ENCODE assay signal across 2 cellular contexts in genomic region chr1:153921080-153921802, GRCh38.
TF ChIP-seq lines count a peak whose summit lies in the region.

No MANE protein-coding gene starts in this region.

TF ChIP-seq in A549, 52 proteins besides CTCF, POLR2A, EP300 and RAD21:
- no peak for TF ChIP-seq ATOH8 (CRISPR knock-in tag; IDR thresholded peaks at IDR 0.05; ENCODE audit: low read depth)
- TF ChIP-seq SREBF2 (IDR thresholded peaks at IDR 0.05) = no peak
- no peak for TF ChIP-seq HOXA7 (CRISPR knock-in tag; IDR thresholded peaks at IDR 0.05)
- TF ChIP-seq TFCP2L1 (CRISPR knock-in tag; IDR thresholded peaks at IDR 0.05) = no peak
- TF ChIP-seq HDAC2 (IDR thresholded peaks at IDR 0.05) = no peak
- TF ChIP-seq HEYL (CRISPR knock-in tag; IDR thresholded peaks at IDR 0.05) = no peak
- no peak for TF ChIP-seq NPAS2 (CRISPR knock-in tag; IDR thresholded peaks at IDR 0.05; ENCODE audit: borderline replicate concordance)
- no peak for TF ChIP-seq PHF8 (IDR thresholded peaks at IDR 0.05; ENCODE audit: borderline replicate concordance, low read depth)
- no peak for TF ChIP-seq JUNB (IDR thresholded peaks at IDR 0.05)
- no peak for TF ChIP-seq ZSCAN20 (CRISPR knock-in tag; IDR thresholded peaks at IDR 0.05)
- no peak for TF ChIP-seq MAFK (IDR thresholded peaks at IDR 0.05; ENCODE audit: partially characterized antibody)
- TF ChIP-seq MYC (IDR thresholded peaks at IDR 0.05; ENCODE audit: borderline replicate concordance, low read length) = no peak
- TF ChIP-seq, protein P1, sequence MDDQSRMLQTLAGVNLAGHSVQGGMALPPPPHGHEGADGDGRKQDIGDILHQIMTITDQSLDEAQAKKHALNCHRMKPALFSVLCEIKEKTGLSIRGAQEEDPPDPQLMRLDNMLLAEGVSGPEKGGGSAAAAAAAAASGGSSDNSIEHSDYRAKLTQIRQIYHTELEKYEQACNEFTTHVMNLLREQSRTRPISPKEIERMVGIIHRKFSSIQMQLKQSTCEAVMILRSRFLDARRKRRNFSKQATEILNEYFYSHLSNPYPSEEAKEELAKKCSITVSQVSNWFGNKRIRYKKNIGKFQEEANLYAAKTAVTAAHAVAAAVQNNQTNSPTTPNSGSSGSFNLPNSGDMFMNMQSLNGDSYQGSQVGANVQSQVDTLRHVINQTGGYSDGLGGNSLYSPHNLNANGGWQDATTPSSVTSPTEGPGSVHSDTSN (IDR thresholded peaks at IDR 0.05) = no peak
- TF ChIP-seq RARB (CRISPR knock-in tag; IDR thresholded peaks at IDR 0.05) = no peak
- no peak for TF ChIP-seq CHD2 (IDR thresholded peaks at IDR 0.05; ENCODE audit: low read length, partially characterized antibody)
- TF ChIP-seq FOXS1 (CRISPR knock-in tag; IDR thresholded peaks at IDR 0.05) = no peak
- TF ChIP-seq EHMT2 (IDR thresholded peaks at IDR 0.05; ENCODE audit: low read depth) = no peak
- TF ChIP-seq JUN (IDR thresholded peaks at IDR 0.05) = no peak
- no peak for TF ChIP-seq ZFP36 (IDR thresholded peaks at IDR 0.05; ENCODE audit: borderline replicate concordance, partially characterized antibody)
- no peak for TF ChIP-seq SMC3 (IDR thresholded peaks at IDR 0.05)

TF ChIP-seq in IMR-90, 13 proteins besides CTCF, POLR2A, EP300 and RAD21:
- TF ChIP-seq BHLHE40 (IDR thresholded peaks at IDR 0.05; ENCODE audit: low read depth, low read length) (no peak), RCOR1 (IDR thresholded peaks at IDR 0.05; ENCODE audit: insufficient replicate concordance, low read length) (no peak), MXI1 (IDR thresholded peaks at IDR 0.05; ENCODE audit: borderline replicate concordance, low read depth, low read length) (no peak), MAZ (IDR thresholded peaks at IDR 0.05; ENCODE audit: borderline replicate concordance, low read depth, low read length) (no peak), NFE2L2 (IDR thresholded peaks at IDR 0.05; ENCODE audit: low read depth, low read length) (no peak), CEBPB (IDR thresholded peaks at IDR 0.05; ENCODE audit: low read depth, low read length) (no peak), RFX5 (IDR thresholded peaks at IDR 0.05; ENCODE audit: low read depth, low read length) (no peak), FOS (IDR thresholded peaks at IDR 0.05; ENCODE audit: low read depth, low read length) (no peak)
- TF ChIP-seq, protein P2, sequence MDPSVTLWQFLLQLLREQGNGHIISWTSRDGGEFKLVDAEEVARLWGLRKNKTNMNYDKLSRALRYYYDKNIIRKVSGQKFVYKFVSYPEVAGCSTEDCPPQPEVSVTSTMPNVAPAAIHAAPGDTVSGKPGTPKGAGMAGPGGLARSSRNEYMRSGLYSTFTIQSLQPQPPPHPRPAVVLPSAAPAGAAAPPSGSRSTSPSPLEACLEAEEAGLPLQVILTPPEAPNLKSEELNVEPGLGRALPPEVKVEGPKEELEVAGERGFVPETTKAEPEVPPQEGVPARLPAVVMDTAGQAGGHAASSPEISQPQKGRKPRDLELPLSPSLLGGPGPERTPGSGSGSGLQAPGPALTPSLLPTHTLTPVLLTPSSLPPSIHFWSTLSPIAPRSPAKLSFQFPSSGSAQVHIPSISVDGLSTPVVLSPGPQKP (IDR thresholded peaks at IDR 0.05; ENCODE audit: borderline replicate concordance, low read depth, low read length) = no peak
TF ChIP-seq in IMR-90: peak in this region for 0.
